In the genomic region with DNA sequence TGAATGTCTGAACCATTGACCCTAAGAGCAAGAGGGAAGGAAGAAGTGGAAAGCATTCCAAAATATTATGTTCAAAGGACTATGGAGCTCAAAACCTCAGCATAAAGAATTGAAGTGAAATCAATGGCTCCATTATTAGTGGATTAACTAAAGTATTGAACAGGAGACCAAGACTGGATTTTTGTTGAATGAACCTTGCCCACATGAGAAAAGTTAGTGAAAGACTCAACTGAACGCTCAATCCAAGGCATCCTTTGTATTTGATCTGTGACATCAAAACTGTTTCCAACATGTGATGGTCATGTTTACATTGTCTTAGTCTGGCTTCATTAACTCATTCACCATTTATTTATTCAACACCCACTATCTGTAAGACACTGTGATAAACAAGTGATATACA, we compare ENCODE assay signal across 22 cellular contexts.
"Had no signal": no experiment of that assay in that cellular context is flagged by ENCODE, and none has a peak within 500 bp of the region (broad histone marks: within the 10 kb centered on the region; RNA-seq: fewer than 3 reads in every experiment).

No MANE protein-coding gene starts in this region.

- H3K36me3 ChIP-seq: neutrophil, pancreas, right lobe of liver, sigmoid colon, stomach, thoracic aorta, thyroid gland, tibial nerve, upper lobe of left lung, vagina had no signal

- H3K4me1 ChIP-seq: pancreas, psoas muscle, right lobe of liver, sigmoid colon, stomach, thyroid gland, tibial nerve, upper lobe of left lung, vagina had no signal

- H3K9me3 ChIP-seq: neutrophil, pancreas, psoas muscle, right lobe of liver, sigmoid colon, stomach, thoracic aorta, thyroid gland, tibial nerve, upper lobe of left lung, vagina had no signal

- H3K27me3 ChIP-seq: neutrophil, pancreas, right lobe of liver, sigmoid colon, stomach, thyroid gland, tibial nerve, upper lobe of left lung, vagina had no signal

- DNase-seq: nephron progenitor cell; nucleus accumbens; pancreas; psoas muscle; right cardiac atrium; right lobe of liver; sigmoid colon; small intestine; stimulated activated CD4-positive, alpha-beta T cell treated with anti-CD3 and anti-CD28 coated beads, Interleukin-15, amount 100 ng/mL, for 24 hours; stimulated activated CD4-positive, alpha-beta T cell treated with anti-CD3 and anti-CD28 coated beads, Interleukin-2, amount 100 ng/mL, for 24 hours; stimulated activated CD4-positive, alpha-beta T cell treated with anti-CD3 and anti-CD28 coated beads, Interleukin-2, amount 100 ng/mL, for 48 hours; stimulated activated CD4-positive, alpha-beta T cell treated with anti-CD3 and anti-CD28 coated beads, Interleukin-4, amount 100 ng/mL, for 24 hours; stimulated activated naive B cell treated with anti-CD40 and anti-IgM and Interleukin-4, amounts not matched to agents 10 μg/mL and 1 μg/mL and 100 μg/mL, for 72 hours; stimulated activated naive CD4-positive, alpha-beta T cell treated with Interleukin-2 at 50 U/mL for 16 hours; stomach; thyroid gland; trophoblast cell; upper lobe of left lung had no signal

- H3K27ac ChIP-seq: neutrophil, pancreas, psoas muscle, right lobe of liver, sigmoid colon, stomach, thoracic aorta, thyroid gland, tibial nerve, upper lobe of left lung, vagina had no signal

- H3K4me3 ChIP-seq: pancreas, psoas muscle, right lobe of liver, sigmoid colon, stomach, thoracic aorta, thyroid gland, tibial nerve, upper lobe of left lung, vagina had no signal
